In genomic region chr19:16821081-16821480, GRCh38 we compare ENCODE assay signal across 2 cellular contexts.
TF ChIP-seq lines count a peak whose summit lies in the region.

No MANE protein-coding gene starts in this region.

TF ChIP-seq in HCT116, 20 proteins besides CTCF, POLR2A, EP300 and RAD21:
- TF ChIP-seq EZH2phosphoT487 (IDR thresholded peaks at IDR 0.05; ENCODE audit: borderline replicate concordance) (no peak), SP1 (IDR thresholded peaks at IDR 0.05; ENCODE audit: low read depth) (peak; percentile 25; the same call in 1 of the 2 replicates)

TF ChIP-seq in H1, 55 proteins besides CTCF, POLR2A, EP300 and RAD21:
- TF ChIP-seq TBP (IDR thresholded peaks at IDR 0.05; ENCODE audit: low read depth, low read length) (no peak), SUZ12 (IDR thresholded peaks at IDR 0.05; ENCODE audit: low read length) (no peak), CBX5 (IDR thresholded peaks at IDR 0.05; ENCODE audit: low read depth, low read length) (no peak), GABPA (IDR thresholded peaks at IDR 0.05; ENCODE audit: borderline replicate concordance, insufficient read depth, low read length) (no peak), TEAD4 (IDR thresholded peaks at IDR 0.05; ENCODE audit: low read depth, low read length) (0 out of 2 replicates have a peak, but pooled peaks have one; percentile 14), PHF8 (conservative IDR thresholded peaks at IDR 0.05; ENCODE audit: low read depth, low read length) (no peak)
- TF ChIP-seq, protein P1, sequence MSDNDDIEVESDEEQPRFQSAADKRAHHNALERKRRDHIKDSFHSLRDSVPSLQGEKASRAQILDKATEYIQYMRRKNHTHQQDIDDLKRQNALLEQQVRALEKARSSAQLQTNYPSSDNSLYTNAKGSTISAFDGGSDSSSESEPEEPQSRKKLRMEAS (IDR thresholded peaks at IDR 0.05) = no peak
TF ChIP-seq in H1: peak in this region for 1.
